Comparison of ENCODE assay signal across 13 cellular contexts in the genomic region with DNA sequence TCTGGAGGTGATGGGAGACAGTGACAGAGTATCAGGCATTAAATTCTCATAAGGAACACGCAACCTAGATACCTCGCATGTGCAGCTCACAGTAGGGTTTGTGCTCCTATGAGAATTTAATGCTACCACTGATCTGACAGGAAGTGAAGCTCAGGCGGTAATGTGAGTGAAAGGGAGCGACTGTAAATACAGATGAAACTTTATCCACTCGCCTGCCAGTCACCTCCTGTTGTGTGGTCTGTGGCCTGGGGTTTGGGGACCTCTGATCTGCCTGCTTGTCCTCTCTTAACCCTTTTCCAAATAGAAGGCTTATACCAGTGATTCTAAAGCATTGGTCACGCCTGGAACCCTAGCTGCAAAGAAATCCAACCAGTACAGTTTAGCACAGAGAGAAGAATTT. TPM values are rescaled to one million over a fixed set of nuclear protein-coding genes. Genes with fewer than 3 reads are reported as not detected.
DNase-seq lines count a peak whose midpoint lies in the region; ATAC-seq and TF ChIP-seq lines count a peak whose summit lies in the region.
"Had no signal": no experiment of that assay in that cellular context is flagged by ENCODE, and none has a peak within 500 bp of the region (broad histone marks: within the 10 kb centered on the region; RNA-seq: fewer than 3 reads in every experiment).

No MANE protein-coding gene starts in this region.

- H3K4me1 Mint-ChIP-seq in stimulated activated naive CD8-positive, alpha-beta T cell treated with anti-CD3 and anti-CD28 coated beads, Interleukin-15, Interleukin-2, amounts not matched to agents 100 ng/mL and 50 ng/mL, for 24 hours (ENCODE audit: low read depth) = peaks cover 10% of the 10 kb centered on the region
- peaks cover 0 to 15% (median 14%) of the 10 kb centered on the region in 3 donors for H3K4me1 Mint-ChIP-seq in T-cell

- no peaks in the 10 kb centered on the region for H4K20me1 ChIP-seq in GM23248 (ENCODE audit: insufficient read depth)

- POLR2A ChIA-PET in T-cell (lab: Charles Lee) = no interaction called here

- no peaks in the 10 kb centered on the region for H3K27me3 ChIP-seq in tibial artery
- H3K27me3 ChIP-seq in GM23248 (replicated peaks; ENCODE audit: insufficient read depth) = no peaks in the 10 kb centered on the region
- H3K27me3 ChIP-seq: left lung had no signal

- no peak for DNase-seq in stimulated activated naive CD8-positive, alpha-beta T cell treated with anti-CD3 and anti-CD28 coated beads, Interleukin-15, Interleukin-2, amounts not matched to agents 100 U/mL and 50 U/mL, for 24 hours
- no peak for DNase-seq in T-cell
- peak; percentile 46 for DNase-seq in left kidney (ENCODE audit: low read depth, low spot score)
- DNase-seq in tibial artery = no peak
- DNase-seq in GM23248 = no peak
- DNase-seq: anterior cingulate cortex, Karpas-422, left lung, NCI-H446, PC-3 had no signal

- in situ Hi-C loops in GM23248 (cut with MboI) = no loop called here

- intact Hi-C loops in tibial artery (cut with DNase I; ENCODE audit: low total_unique reads) = no loop called here

- H2AFZ ChIP-seq in GM23248 = no peak overlapping the region

- no peaks in the 10 kb centered on the region for H3K9me3 Mint-ChIP-seq in stimulated activated naive CD8-positive, alpha-beta T cell treated with anti-CD3 and anti-CD28 coated beads, Interleukin-15, Interleukin-2, amounts not matched to agents 100 ng/mL and 50 ng/mL, for 24 hours
- H3K9me3 Mint-ChIP-seq in T-cell = no peaks in the 10 kb centered on the region

- no peak for ATAC-seq in stimulated activated naive CD8-positive, alpha-beta T cell treated with anti-CD3 and anti-CD28 coated beads, Interleukin-15, Interleukin-2, amounts not matched to agents 100 U/mL and 50 U/mL, for 24 hours
- peak in 3 of 4 experiments; percentile 41 to 53 (median 50) for ATAC-seq in T-cell (replicated peaks in 1 of 4)
- ATAC-seq in GM18505 (IDR thresholded peaks at IDR 0.05; ENCODE audit: unreplicated experiment) = no peak
- no peak for ATAC-seq in HG02588 (IDR thresholded peaks at IDR 0.05; ENCODE audit: unreplicated experiment)
- ATAC-seq: left lung, PC-3 had no signal

- CTCF ChIA-PET in T-cell (lab: Charles Lee) = interaction anchor here in 1 of 2 donors (0.5 kb wide), 1 partner anchor 41 kb away, joined by 3 read pairs; no protein-coding TSS in a partner anchor

- no peaks in the 10 kb centered on the region for H3K27me3 Mint-ChIP-seq in stimulated activated naive CD8-positive, alpha-beta T cell treated with anti-CD3 and anti-CD28 coated beads, Interleukin-15, Interleukin-2, amounts not matched to agents 100 ng/mL and 50 ng/mL, for 24 hours
- no peaks in the 10 kb centered on the region for H3K27me3 Mint-ChIP-seq in T-cell

- no peak for TF ChIP-seq CTCF in tibial artery (IDR thresholded peaks at IDR 0.05)

- H3K79me2 ChIP-seq in GM23248 (ENCODE audit: insufficient read depth) = no peaks in the 10 kb centered on the region; the same call in 1 of the 2 replicates

- no peaks in the 10 kb centered on the region for H3F3A ChIP-seq in GM23248 (ENCODE audit: insufficient read depth)

- H3K9ac ChIP-seq in GM23248 = no peak overlapping the region

- TF ChIP-seq POLR2A in GM18505 (IDR thresholded peaks at IDR 0.05; ENCODE audit: borderline replicate concordance, extremely low read depth, insufficient read depth, insufficient read length) = no peak

- H3K4me2 ChIP-seq in GM23248 (ENCODE audit: unreplicated experiment) = no peak overlapping the region

- no peak overlapping the region for H3K4me3 ChIP-seq in tibial artery
- no peak overlapping the region for H3K4me3 ChIP-seq in GM23248
- H3K4me3 ChIP-seq: left lung had no signal

- H3K36me3 ChIP-seq in tibial artery (peaks cover 24 to 52% (median 25%) of the 10 kb centered on the region in 3 donors), GM23248 (ENCODE audit: low read depth) (peaks cover 27% of the 10 kb centered on the region)

- peak overlapping the region; percentile 72 for H3K27ac Mint-ChIP-seq in stimulated activated naive CD8-positive, alpha-beta T cell treated with anti-CD3 and anti-CD28 coated beads, Interleukin-15, Interleukin-2, amounts not matched to agents 100 ng/mL and 50 ng/mL, for 24 hours
- H3K27ac Mint-ChIP-seq in T-cell = peak overlapping the region; percentile 73 to 83

- H3K4me1 ChIP-seq in tibial artery (no peaks in the 10 kb centered on the region), GM23248 (ENCODE audit: insufficient read depth) (no peaks in the 10 kb centered on the region)
- H3K4me1 ChIP-seq: left lung had no signal

- H3K4me3 Mint-ChIP-seq in stimulated activated naive CD8-positive, alpha-beta T cell treated with anti-CD3 and anti-CD28 coated beads, Interleukin-15, Interleukin-2, amounts not matched to agents 100 ng/mL and 50 ng/mL, for 24 hours = no peak overlapping the region
- no peak overlapping the region for H3K4me3 Mint-ChIP-seq in T-cell

- WGBS in GM23248 (ENCODE audit: low coverage in 1 of 2, low lambda C conversion rate in 2 of 2, missing lambda C conversion rate in 2 of 2), 2 experiments = 96 to 98% methylated on average over 6 of the region's 6 CpGs

- H3K9me3 ChIP-seq in tibial artery (no peaks in the 10 kb centered on the region), GM23248 (ENCODE audit: low read depth) (no peaks in the 10 kb centered on the region)
- H3K9me3 ChIP-seq: left lung had no signal

- H3K36me3 Mint-ChIP-seq in stimulated activated naive CD8-positive, alpha-beta T cell treated with anti-CD3 and anti-CD28 coated beads, Interleukin-15, Interleukin-2, amounts not matched to agents 100 ng/mL and 50 ng/mL, for 24 hours (ENCODE audit: low read depth) = peaks cover 66% of the 10 kb centered on the region
- H3K36me3 Mint-ChIP-seq in T-cell = peaks cover 35% of the 10 kb centered on the region

- H3K9me2 ChIP-seq in GM23248 (ENCODE audit: insufficient read depth) = no peaks in the 10 kb centered on the region

- H3K27ac ChIP-seq in tibial artery = no peak overlapping the region
- H3K27ac ChIP-seq in GM23248 = no peak overlapping the region
- H3K27ac ChIP-seq: left lung had no signal

RNA-seq across cellular contexts. Expression of a gene that starts 15.3 kb away (rescaled TPM):
- 10 to 100 TPM; 23.5 to 28.3 (median 25.5) TPM for total RNA-seq in T-cell
- total RNA-seq in GM23248 (2014; rRNA removed; shearing (Covaris generic)) = 23.4 and 24.4 TPM in 2 replicates
- 14.8 and 17.6 TPM in 2 replicates for polyA plus RNA-seq in GM23248 (2016; fragmentation: Nextera tagmentation; extraction: Ambion mirVana)

RNA-seq across cellular contexts. Expression of a gene that starts 15.4 kb away (rescaled TPM):
- 10 to 100 TPM; 35.1 to 52.2 (median 46.6) TPM for total RNA-seq in T-cell
- total RNA-seq in GM23248 (2014; rRNA removed; shearing (Covaris generic)) = 59.3 and 86.0 TPM in 2 replicates
- 358 and 376 TPM in 2 replicates for polyA plus RNA-seq in GM23248 (2016; fragmentation: Nextera tagmentation; extraction: Ambion mirVana)

Comparison
In these comparisons a context has a peak if more than half of its experiments do, and no peak if none do; other contexts are left out.
1. ATAC-seq: peak in T-cell (3 of 4); none in stimulated activated naive CD8-positive, alpha-beta T cell treated with anti-CD3 and anti-CD28 coated beads, Interleukin-15, Interleukin-2, amounts not matched to agents 100 U/mL and 50 U/mL, for 24 hours (single experiment), GM18505 (single experiment) and HG02588 (single experiment).